17 cellular contexts compared by ENCODE assay signal in the genomic region with DNA sequence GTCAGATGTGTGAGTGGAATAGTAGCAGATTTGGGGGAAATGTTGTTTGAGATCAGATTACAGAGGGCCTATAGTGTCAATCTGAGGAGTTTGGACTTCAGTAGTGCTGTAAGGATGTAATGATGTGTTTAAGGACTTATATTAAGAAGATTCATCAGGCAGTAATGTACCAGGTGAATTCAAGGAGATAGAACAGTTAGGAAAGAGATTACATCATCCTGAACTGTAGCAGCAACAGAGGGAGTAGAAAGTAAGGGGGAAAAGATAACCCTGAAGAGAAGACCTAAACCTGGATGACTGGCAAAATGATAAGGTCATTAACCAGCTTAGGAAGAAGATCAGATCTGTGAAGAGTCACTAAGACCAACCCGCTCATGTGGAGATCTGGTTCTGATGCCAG.
"Had no signal": no experiment of that assay in that cellular context is flagged by ENCODE, and none has a peak within 500 bp of the region (broad histone marks: within the 10 kb centered on the region; RNA-seq: fewer than 3 reads in every experiment).

No MANE protein-coding gene starts in this region.

- H3K36me3 Mint-ChIP-seq: natural killer cell treated with Interleukin-12 subunit alpha and Interleukin-12 subunit beta and Interleukin-15 and Interleukin-18, amount 100 ng/mL, for 72 hours had no signal

- H3K4me3 Mint-ChIP-seq: natural killer cell treated with Interleukin-12 subunit alpha and Interleukin-12 subunit beta and Interleukin-15 and Interleukin-18, amount 100 ng/mL, for 72 hours had no signal

- H3K36me3 ChIP-seq: esophagus squamous epithelium, gastrocnemius medialis had no signal

- H3K9me3 ChIP-seq: esophagus squamous epithelium, gastrocnemius medialis, testis had no signal

- H3K27ac Mint-ChIP-seq: natural killer cell treated with Interleukin-12 subunit alpha and Interleukin-12 subunit beta and Interleukin-15 and Interleukin-18, amount 100 ng/mL, for 72 hours had no signal

- H3K79me2 ChIP-seq: parathyroid adenoma had no signal

- H3K9ac ChIP-seq: parathyroid adenoma had no signal

- H3K27me3 Mint-ChIP-seq: natural killer cell treated with Interleukin-12 subunit alpha and Interleukin-12 subunit beta and Interleukin-15 and Interleukin-18, amount 100 ng/mL, for 72 hours had no signal

- H3K4me3 ChIP-seq: coronary artery, esophagus squamous epithelium, gastrocnemius medialis, testis had no signal

- DNase-seq: activated CD4-positive, alpha-beta T cell treated with anti-CD3 and anti-CD28 coated beads for 1 hour; cerebellar nuclear complex; esophagus squamous epithelium; gastrocnemius medialis; head of caudate nucleus; hypothalamus; left ventricle myocardium superior; mammary epithelial cell; nucleus accumbens; right cardiac atrium; stimulated activated CD4-positive, alpha-beta T cell treated with anti-CD3 and anti-CD28 coated beads, Interleukin-1b, Interleukin-23, amount 100 ng/mL, for 48 hours; T-helper 9 cell; testis; trophoblast cell had no signal

- H2AFZ ChIP-seq: parathyroid adenoma had no signal

- H3K27ac ChIP-seq: coronary artery, esophagus squamous epithelium, gastrocnemius medialis, parathyroid adenoma, testis had no signal

- H3K27me3 ChIP-seq: esophagus squamous epithelium, gastrocnemius medialis, testis had no signal

- H3K4me1 ChIP-seq: esophagus squamous epithelium, gastrocnemius medialis, parathyroid adenoma, testis had no signal
